ENCODE assay signal across 12 cellular contexts in genomic region chr4:13888112-13888511, GRCh38.
A peak's percentile ranks its signal among the peaks of the same experiment; 100 is the strongest.
DNase-seq lines count a peak whose midpoint lies in the region; ATAC-seq lines count a peak whose summit lies in the region.
"Had no signal": no experiment of that assay in that cellular context is flagged by ENCODE, and none has a peak within 500 bp of the region (broad histone marks: within the 10 kb centered on the region; RNA-seq: fewer than 3 reads in every experiment).

No MANE protein-coding gene starts in this region.

- ATAC-seq in GM19397 (IDR thresholded peaks at IDR 0.05; ENCODE audit: unreplicated experiment) (no peak), aorta (ENCODE audit: low FRiP score) (no peak)
- ATAC-seq: activated CD8-positive, alpha-beta T cell treated with anti-CD3 and anti-CD28 coated beads for 36 hours had no signal

- peaks cover 0 to 3% of the 10 kb centered on the region in 2 donors for H3K4me1 ChIP-seq in aorta (ENCODE audit: control insufficient read depth in 1 of 2, insufficient read depth in 2 of 2, low read length in 2 of 2)
- H3K4me1 ChIP-seq: upper lobe of left lung had no signal

- intact Hi-C loops in aorta (cut with DNase I), result no loop called here

- no peaks in the 10 kb centered on the region for H3K27me3 ChIP-seq in aorta (ENCODE audit: control insufficient read depth in 1 of 2, insufficient read depth in 2 of 2, low read length in 1 of 2)
- H3K27me3 ChIP-seq: upper lobe of left lung had no signal

- 0 to 4% methylated on average over 1 of the region's 1 CpG for WGBS in aorta, 2 donors

- H3K4me3 ChIP-seq in aorta (ENCODE audit: low read length in 2 of 2), result no peak overlapping the region
- H3K4me3 ChIP-seq: skin epidermis, upper lobe of left lung had no signal

- no peak overlapping the region for H3K27ac ChIP-seq in aorta (ENCODE audit: low read depth in 1 of 2, low read length in 2 of 2)
- H3K27ac ChIP-seq: upper lobe of left lung had no signal

- no peaks in the 10 kb centered on the region for H3K9me3 ChIP-seq in aorta (ENCODE audit: control insufficient read depth, low read length)
- H3K9me3 ChIP-seq: upper lobe of left lung had no signal

- DNase-seq in A172 (ENCODE audit: low spot score) (peak; percentile 79), HCEC 1CT (peak; percentile 84), astrocyte of the hippocampus (ENCODE audit: low read depth, low spot score) (peak; percentile 88), foreskin melanocyte (peak; percentile 76), NCI-H2029 treated with DMSO at 0.1 percent for 48 hours (lab: John Stamatoyannopoulos, UW) (no peak), aorta (no peak)
- no peak for DNase-seq in stimulated activated CD8-positive, alpha-beta memory T cell treated with anti-CD3 and anti-CD28 coated beads, Interleukin-4, amount 100 ng/mL, for 48 hours
- DNase-seq: activated CD8-positive, alpha-beta T cell treated with anti-CD3 and anti-CD28 coated beads for 36 hours; effector CD8-positive, alpha-beta T cell; upper lobe of left lung had no signal

- H3K36me3 ChIP-seq in aorta (ENCODE audit: control insufficient read depth in 1 of 2, insufficient read depth in 2 of 2, low read length in 1 of 2), result no peaks in the 10 kb centered on the region
- H3K36me3 ChIP-seq: upper lobe of left lung had no signal

Comparison
In these comparisons a context has a peak if more than half of its experiments do, and no peak if none do; other contexts are left out.
1. DNase-seq: peak in A172 (single experiment), HCEC 1CT (single experiment), astrocyte of the hippocampus (single experiment) and foreskin melanocyte (single experiment); none in NCI-H2029 treated with DMSO at 0.1 percent for 48 hours (single experiment), stimulated activated CD8-positive, alpha-beta memory T cell treated with anti-CD3 and anti-CD28 coated beads, Interleukin-4, amount 100 ng/mL, for 48 hours (single experiment) and aorta (0 of 2).